ENCODE assay signal across 15 cellular contexts in genomic region chr1:46444466-46444865, GRCh38. TPM values are rescaled to one million over a fixed set of nuclear protein-coding genes. Genes with fewer than 3 reads are reported as not detected.
A peak's percentile ranks its signal among the peaks of the same experiment; 100 is the strongest.
DNase-seq lines count a peak whose midpoint lies in the region; ATAC-seq and TF ChIP-seq lines count a peak whose summit lies in the region.
"Had no signal": no experiment of that assay in that cellular context is flagged by ENCODE, and none has a peak within 500 bp of the region (broad histone marks: within the 10 kb centered on the region; RNA-seq: fewer than 3 reads in every experiment).

No MANE protein-coding gene starts in this region.

- H3K36me3 ChIP-seq in suprapubic skin: no peaks in the 10 kb centered on the region
- H3K36me3 ChIP-seq: BE2C had no signal

- DNase-seq in DMS53 treated with DMSO at 0.1 percent for 48 hours (lab: John Stamatoyannopoulos, UW; ENCODE audit: unreplicated experiment): peak; percentile 25
- DNase-seq in NCI-H2029 treated with DMSO at 0.1 percent for 48 hours (lab: John Stamatoyannopoulos, UW): peak; percentile 42
- DNase-seq in WTC11 (ENCODE audit: low spot score): no peak
- no peak for DNase-seq in C1 segment of cervical spinal cord (lab: John Stamatoyannopoulos, UW)
- no peak for DNase-seq in suprapubic skin (ENCODE audit: low spot score in 2 of 2)
- DNase-seq in globus pallidus (ENCODE audit: low spot score): no peak
- no peak for DNase-seq in activated naive CD4-positive, alpha-beta T cell treated with anti-CD3 and anti-CD28 coated beads, Interleukin-2, amount 50 U/mL, for 72 hours (ENCODE audit: low spot score in 2 of 2)
- DNase-seq: ACHN; BE2C; Calu3; CD8-positive, alpha-beta T cell; GM23248; HCEC 1CT had no signal

- peaks cover 22% of the 10 kb centered on the region for H3K4me1 ChIP-seq in suprapubic skin
- H3K4me1 ChIP-seq: BE2C had no signal

- no peak for TF ChIP-seq CTCF in WTC11 (IDR thresholded peaks at IDR 0.05)
- no peak for TF ChIP-seq CTCF in suprapubic skin (IDR thresholded peaks at IDR 0.05)

- no peak overlapping the region for H3K27ac Mint-ChIP-seq in WTC11
- no peak overlapping the region for H3K27ac Mint-ChIP-seq in activated naive CD4-positive, alpha-beta T cell treated with anti-CD3 and anti-CD28 coated beads, Interleukin-2, amount 50 U/mL, for 72 hours
- H3K27ac Mint-ChIP-seq: CD8-positive, alpha-beta T cell had no signal

- CTCF ChIA-PET in WTC11 (lab: Charles Lee): interaction anchor here (2.6 to 3.9 kb wide), 4 partner anchors 38 to 105 kb away, joined by 7 to 241 read pairs (median 22); no protein-coding TSS in a partner anchor

- H3K4me3 Mint-ChIP-seq in WTC11: peak overlapping the region; percentile 24; the same call in 1 of the 2 replicates

- WGBS in suprapubic skin: 82% methylated on average over 3 of the region's 3 CpGs

- no peak for ATAC-seq in WTC11
- no peak for ATAC-seq in activated naive CD4-positive, alpha-beta T cell treated with anti-CD3 and anti-CD28 coated beads, Interleukin-2, amount 50 U/mL, for 72 hours
- ATAC-seq: CD8-positive, alpha-beta T cell had no signal

- no peak for TF ChIP-seq POLR2A in suprapubic skin (IDR thresholded peaks at IDR 0.05)

- POLR2A ChIA-PET in WTC11 (lab: Charles Lee): no interaction called here

- H3K4me3 ChIP-seq in suprapubic skin: no peak overlapping the region
- H3K4me3 ChIP-seq: GM23248 had no signal

- no peaks in the 10 kb centered on the region for H3K36me3 Mint-ChIP-seq in WTC11
- H3K36me3 Mint-ChIP-seq in activated naive CD4-positive, alpha-beta T cell treated with anti-CD3 and anti-CD28 coated beads, Interleukin-2, amount 50 U/mL, for 72 hours: no peaks in the 10 kb centered on the region
- H3K36me3 Mint-ChIP-seq: CD8-positive, alpha-beta T cell had no signal

- H3K4me1 Mint-ChIP-seq in WTC11: peaks cover 34% of the 10 kb centered on the region

- no peaks in the 10 kb centered on the region for H3K9me3 Mint-ChIP-seq in WTC11
- H3K9me3 Mint-ChIP-seq in activated naive CD4-positive, alpha-beta T cell treated with anti-CD3 and anti-CD28 coated beads, Interleukin-2, amount 50 U/mL, for 72 hours: no peaks in the 10 kb centered on the region
- H3K9me3 Mint-ChIP-seq: CD8-positive, alpha-beta T cell had no signal

- H3K27me3 Mint-ChIP-seq in WTC11 (ENCODE audit: low read depth): peaks cover 68% of the 10 kb centered on the region

- TF ChIP-seq EP300 in suprapubic skin (IDR thresholded peaks at IDR 0.05): no peak

- H3K27ac ChIP-seq in suprapubic skin: no peak overlapping the region
- H3K27ac ChIP-seq: GM23248, HL-60 had no signal

- no peaks in the 10 kb centered on the region for H3K9me3 ChIP-seq in suprapubic skin
- H3K9me3 ChIP-seq: BE2C had no signal

- H3K27me3 ChIP-seq in suprapubic skin: peaks cover 25% of the 10 kb centered on the region

TF ChIP-seq in WTC11, 78 proteins besides CTCF, POLR2A, EP300 and RAD21:
- TF ChIP-seq ZNF219 (CRISPR knock-in tag; IDR thresholded peaks at IDR 0.05; ENCODE audit: borderline replicate concordance) (no peak), ZNF423 (CRISPR knock-in tag; IDR thresholded peaks at IDR 0.05) (no peak), ZNF317 (CRISPR knock-in tag; IDR thresholded peaks at IDR 0.05; ENCODE audit: borderline replicate concordance, low read depth) (no peak), MYBL2 (CRISPR knock-in tag; IDR thresholded peaks at IDR 0.05) (no peak), NR2C2 (CRISPR knock-in tag; IDR thresholded peaks at IDR 0.05) (no peak), AR (CRISPR knock-in tag; IDR thresholded peaks at IDR 0.05) (no peak), SMAD3 (CRISPR knock-in tag; IDR thresholded peaks at IDR 0.05; ENCODE audit: borderline replicate concordance) (no peak), NR1H2 (CRISPR knock-in tag; IDR thresholded peaks at IDR 0.05) (no peak), IRF1 (CRISPR knock-in tag; IDR thresholded peaks at IDR 0.05) (no peak), TCF7 (CRISPR knock-in tag; IDR thresholded peaks at IDR 0.05; ENCODE audit: low read depth) (no peak), KAT7 (CRISPR knock-in tag; IDR thresholded peaks at IDR 0.05; ENCODE audit: borderline replicate concordance) (no peak), TEAD4 (CRISPR knock-in tag; IDR thresholded peaks at IDR 0.05) (no peak), ZNF232 (CRISPR knock-in tag; IDR thresholded peaks at IDR 0.05) (no peak), SMAD4 (CRISPR knock-in tag; IDR thresholded peaks at IDR 0.05) (no peak), ZNF121 (CRISPR knock-in tag; IDR thresholded peaks at IDR 0.05) (no peak), PREB (CRISPR knock-in tag; IDR thresholded peaks at IDR 0.05; ENCODE audit: borderline replicate concordance) (no peak), ZNF512 (CRISPR knock-in tag; IDR thresholded peaks at IDR 0.05; ENCODE audit: borderline replicate concordance) (no peak), FOXP4 (CRISPR knock-in tag; IDR thresholded peaks at IDR 0.05) (no peak), ETV6 (CRISPR knock-in tag; IDR thresholded peaks at IDR 0.05) (no peak)

RNA-seq across cellular contexts. Expression of gene DMBX1, which starts 45.2 kb away (rescaled TPM):
- total RNA-seq in WTC11 (2021) (1.7 to 3.7 TPM (median 1.8 TPM) in 3 replicates), suprapubic skin (under 1 TPM in 3 of 4 donors, not detected in 1; 0.25 to 0.55 (median 0.30) TPM)
- total RNA-seq in activated naive CD4-positive, alpha-beta T cell treated with anti-CD3 and anti-CD28 coated beads, Interleukin-2, amount 50 U/mL, for 72 hours: under 1 TPM; 0.09 to 0.54 TPM
- total RNA-seq: CD8-positive, alpha-beta T cell; GM23248; HT1080 had no signal

RNA-seq across cellular contexts. Expression of gene FAAH, which starts 50.3 kb away (rescaled TPM):
- total RNA-seq in WTC11 (2021) (26.4 to 38.6 TPM (median 28.1 TPM) in 3 replicates), suprapubic skin (10 to 100 TPM; 18.1 to 50.5 (median 27.7) TPM)
- total RNA-seq in activated naive CD4-positive, alpha-beta T cell treated with anti-CD3 and anti-CD28 coated beads, Interleukin-2, amount 50 U/mL, for 72 hours: 1 to 10 TPM; 5.5 to 5.7 TPM

Comparison
In these comparisons a context has a peak if more than half of its experiments do, and no peak if none do; other contexts are left out.
1. DNase-seq: peak in DMS53 treated with DMSO at 0.1 percent for 48 hours (single experiment) and NCI-H2029 treated with DMSO at 0.1 percent for 48 hours (single experiment); none in WTC11 (single experiment), C1 segment of cervical spinal cord (0 of 14), suprapubic skin (0 of 2), globus pallidus (single experiment) and activated naive CD4-positive, alpha-beta T cell treated with anti-CD3 and anti-CD28 coated beads, Interleukin-2, amount 50 U/mL, for 72 hours (0 of 2).